1 cellular context compared by ENCODE assay signal in genomic region chr21:33641339-33642026, GRCh38.
TF ChIP-seq lines count a peak whose summit lies in the region.

TSS of gene CRYZL1 (minus strand) at chr21:33641741. CDS start at chr21:33631551, 10,190 bp downstream.

TF ChIP-seq in HepG2, 621 proteins besides CTCF, POLR2A, EP300 and RAD21 (continued from another document):
- TF ChIP-seq SNAPC4 (CRISPR knock-in tag; IDR thresholded peaks at IDR 0.05): no peak
- no peak for TF ChIP-seq JUND (CRISPR knock-in tag; IDR thresholded peaks at IDR 0.05)
- TF ChIP-seq, protein P1, sequence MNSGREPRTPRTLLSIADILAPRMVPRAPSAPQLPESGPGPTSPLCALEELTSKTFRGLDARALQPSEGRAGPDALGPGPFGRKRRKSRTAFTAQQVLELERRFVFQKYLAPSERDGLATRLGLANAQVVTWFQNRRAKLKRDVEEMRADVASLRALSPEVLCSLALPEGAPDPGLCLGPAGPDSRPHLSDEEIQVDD (CRISPR knock-in tag; IDR thresholded peaks at IDR 0.05; ENCODE audit: borderline replicate concordance): peak; percentile 85; the same call in 1 of the 2 replicates
- TF ChIP-seq ZNF260 (CRISPR knock-in tag; IDR thresholded peaks at IDR 0.05; ENCODE audit: borderline replicate concordance, low read depth): no peak
- TF ChIP-seq, protein P2, sequence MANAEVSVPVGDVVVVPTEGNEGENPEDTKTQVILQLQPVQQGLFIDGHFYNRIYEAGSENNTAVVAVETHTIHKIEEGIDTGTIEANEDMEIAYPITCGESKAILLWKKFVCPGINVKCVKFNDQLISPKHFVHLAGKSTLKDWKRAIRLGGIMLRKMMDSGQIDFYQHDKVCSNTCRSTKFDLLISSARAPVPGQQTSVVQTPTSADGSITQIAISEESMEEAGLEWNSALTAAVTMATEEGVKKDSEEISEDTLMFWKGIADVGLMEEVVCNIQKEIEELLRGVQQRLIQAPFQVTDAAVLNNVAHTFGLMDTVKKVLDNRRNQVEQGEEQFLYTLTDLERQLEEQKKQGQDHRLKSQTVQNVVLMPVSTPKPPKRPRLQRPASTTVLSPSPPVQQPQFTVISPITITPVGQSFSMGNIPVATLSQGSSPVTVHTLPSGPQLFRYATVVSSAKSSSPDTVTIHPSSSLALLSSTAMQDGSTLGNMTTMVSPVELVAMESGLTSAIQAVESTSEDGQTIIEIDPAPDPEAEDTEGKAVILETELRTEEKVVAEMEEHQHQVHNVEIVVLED (CRISPR knock-in tag; IDR thresholded peaks at IDR 0.05; ENCODE audit: borderline replicate concordance): peak; percentile 55; the same call in 1 of the 2 replicates
- peak; percentile 46 for TF ChIP-seq POGZ (CRISPR knock-in tag; IDR thresholded peaks at IDR 0.05)
- TF ChIP-seq, protein P3, sequence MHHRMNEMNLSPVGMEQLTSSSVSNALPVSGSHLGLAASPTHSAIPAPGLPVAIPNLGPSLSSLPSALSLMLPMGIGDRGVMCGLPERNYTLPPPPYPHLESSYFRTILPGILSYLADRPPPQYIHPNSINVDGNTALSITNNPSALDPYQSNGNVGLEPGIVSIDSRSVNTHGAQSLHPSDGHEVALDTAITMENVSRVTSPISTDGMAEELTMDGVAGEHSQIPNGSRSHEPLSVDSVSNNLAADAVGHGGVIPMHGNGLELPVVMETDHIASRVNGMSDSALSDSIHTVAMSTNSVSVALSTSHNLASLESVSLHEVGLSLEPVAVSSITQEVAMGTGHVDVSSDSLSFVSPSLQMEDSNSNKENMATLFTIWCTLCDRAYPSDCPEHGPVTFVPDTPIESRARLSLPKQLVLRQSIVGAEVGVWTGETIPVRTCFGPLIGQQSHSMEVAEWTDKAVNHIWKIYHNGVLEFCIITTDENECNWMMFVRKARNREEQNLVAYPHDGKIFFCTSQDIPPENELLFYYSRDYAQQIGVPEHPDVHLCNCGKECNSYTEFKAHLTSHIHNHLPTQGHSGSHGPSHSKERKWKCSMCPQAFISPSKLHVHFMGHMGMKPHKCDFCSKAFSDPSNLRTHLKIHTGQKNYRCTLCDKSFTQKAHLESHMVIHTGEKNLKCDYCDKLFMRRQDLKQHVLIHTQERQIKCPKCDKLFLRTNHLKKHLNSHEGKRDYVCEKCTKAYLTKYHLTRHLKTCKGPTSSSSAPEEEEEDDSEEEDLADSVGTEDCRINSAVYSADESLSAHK (CRISPR knock-in tag; IDR thresholded peaks at IDR 0.05; ENCODE audit: borderline replicate concordance): no peak
- no peak for TF ChIP-seq ZNF816 (CRISPR knock-in tag; IDR thresholded peaks at IDR 0.05; ENCODE audit: borderline replicate concordance)
- TF ChIP-seq ZNF891 (CRISPR knock-in tag; IDR thresholded peaks at IDR 0.05): peak; percentile 89
- TF ChIP-seq HDAC1 (CRISPR knock-in tag; IDR thresholded peaks at IDR 0.05): peak; percentile 64
- TF ChIP-seq ZNF770 (CRISPR knock-in tag; IDR thresholded peaks at IDR 0.05): no peak
- TF ChIP-seq, protein P4, sequence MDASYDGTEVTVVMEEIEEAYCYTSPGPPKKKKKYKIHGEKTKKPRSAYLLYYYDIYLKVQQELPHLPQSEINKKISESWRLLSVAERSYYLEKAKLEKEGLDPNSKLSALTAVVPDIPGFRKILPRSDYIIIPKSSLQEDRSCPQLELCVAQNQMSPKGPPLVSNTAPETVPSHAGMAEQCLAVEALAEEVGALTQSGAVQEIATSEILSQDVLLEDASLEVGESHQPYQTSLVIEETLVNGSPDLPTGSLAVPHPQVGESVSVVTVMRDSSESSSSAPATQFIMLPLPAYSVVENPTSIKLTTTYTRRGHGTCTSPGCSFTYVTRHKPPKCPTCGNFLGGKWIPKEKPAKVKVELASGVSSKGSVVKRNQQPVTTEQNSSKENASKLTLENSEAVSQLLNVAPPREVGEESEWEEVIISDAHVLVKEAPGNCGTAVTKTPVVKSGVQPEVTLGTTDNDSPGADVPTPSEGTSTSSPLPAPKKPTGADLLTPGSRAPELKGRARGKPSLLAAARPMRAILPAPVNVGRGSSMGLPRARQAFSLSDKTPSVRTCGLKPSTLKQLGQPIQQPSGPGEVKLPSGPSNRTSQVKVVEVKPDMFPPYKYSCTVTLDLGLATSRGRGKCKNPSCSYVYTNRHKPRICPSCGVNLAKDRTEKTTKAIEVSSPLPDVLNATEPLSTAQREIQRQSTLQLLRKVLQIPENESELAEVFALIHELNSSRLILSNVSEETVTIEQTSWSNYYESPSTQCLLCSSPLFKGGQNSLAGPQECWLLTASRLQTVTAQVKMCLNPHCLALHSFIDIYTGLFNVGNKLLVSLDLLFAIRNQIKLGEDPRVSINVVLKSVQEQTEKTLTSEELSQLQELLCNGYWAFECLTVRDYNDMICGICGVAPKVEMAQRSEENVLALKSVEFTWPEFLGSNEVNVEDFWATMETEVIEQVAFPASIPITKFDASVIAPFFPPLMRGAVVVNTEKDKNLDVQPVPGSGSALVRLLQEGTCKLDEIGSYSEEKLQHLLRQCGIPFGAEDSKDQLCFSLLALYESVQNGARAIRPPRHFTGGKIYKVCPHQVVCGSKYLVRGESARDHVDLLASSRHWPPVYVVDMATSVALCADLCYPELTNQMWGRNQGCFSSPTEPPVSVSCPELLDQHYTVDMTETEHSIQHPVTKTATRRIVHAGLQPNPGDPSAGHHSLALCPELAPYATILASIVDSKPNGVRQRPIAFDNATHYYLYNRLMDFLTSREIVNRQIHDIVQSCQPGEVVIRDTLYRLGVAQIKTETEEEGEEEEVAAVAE (CRISPR knock-in tag; IDR thresholded peaks at IDR 0.05; ENCODE audit: borderline replicate concordance): peak; percentile 38; the same call in 1 of the 2 replicates
- TF ChIP-seq RORA (CRISPR knock-in tag; IDR thresholded peaks at IDR 0.05): no peak
- TF ChIP-seq ZMYM4 (CRISPR knock-in tag; IDR thresholded peaks at IDR 0.05): peak; percentile 57
- 0 out of 2 replicates have a peak, but pooled peaks have one; percentile 42 for TF ChIP-seq KLF6 (CRISPR knock-in tag; IDR thresholded peaks at IDR 0.05)
- TF ChIP-seq ATF7-NPFF (CRISPR knock-in tag; IDR thresholded peaks at IDR 0.05; ENCODE audit: low read depth): peak; percentile 79; the same call in 1 of the 2 replicates
- TF ChIP-seq HOXA7 (CRISPR knock-in tag; IDR thresholded peaks at IDR 0.05): no peak
TF ChIP-seq in HepG2: peak in this region for 175.
